ENCODE assay signal across 37 cellular contexts in the genomic region with DNA sequence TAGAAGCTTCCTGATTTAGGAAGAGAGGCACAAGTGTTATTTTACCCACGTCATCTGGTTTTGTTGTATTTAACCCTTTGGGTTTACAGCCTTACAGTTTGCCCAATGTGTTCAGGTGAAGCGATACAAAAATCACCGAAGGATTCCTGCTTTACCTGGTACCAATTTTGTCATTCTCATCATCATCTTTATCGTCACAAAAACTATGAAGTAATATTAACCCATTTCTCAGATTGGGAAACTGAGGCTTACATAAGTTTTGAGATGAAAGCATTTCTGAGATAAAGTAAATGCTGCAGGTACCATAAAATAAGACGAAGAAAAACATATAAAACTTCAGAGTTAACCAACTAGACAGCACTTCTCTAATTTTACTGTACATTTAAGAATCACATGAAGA.
"Had no signal": no experiment of that assay in that cellular context is flagged by ENCODE, and none has a peak within 500 bp of the region (broad histone marks: within the 10 kb centered on the region; RNA-seq: fewer than 3 reads in every experiment).

No MANE protein-coding gene starts in this region.

- ATAC-seq: activated CD8-positive, alpha-beta T cell treated with anti-CD3 and anti-CD28 coated beads for 36 hours; activated naive CD8-positive, alpha-beta T cell treated with anti-CD3 and anti-CD28 coated beads, Interleukin-2, amount 50 U/mL, for 24 hours had no signal

- H3K27me3 ChIP-seq: ascending aorta, colonic mucosa had no signal

- H3K36me3 ChIP-seq: ascending aorta, cardiac muscle cell, colonic mucosa had no signal

- H3K9me3 ChIP-seq: ascending aorta, colonic mucosa had no signal

- H3K4me3 ChIP-seq: ascending aorta, cardiac muscle cell, colonic mucosa had no signal

- H3K27ac Mint-ChIP-seq: activated B cell treated with CpG ODN at 0.5 μM for 24 hours; activated CD4-positive, alpha-beta memory T cell treated with anti-CD3 and anti-CD28 coated beads for 36 hours; activated CD8-positive, alpha-beta T cell treated with anti-CD3 and anti-CD28 coated beads for 36 hours; activated naive CD8-positive, alpha-beta T cell treated with anti-CD3 and anti-CD28 coated beads, Interleukin-2, amount 10 ng/mL, durations not matched to agents 7 days and 5 days; activated naive CD8-positive, alpha-beta T cell treated with anti-CD3 and anti-CD28 coated beads, Interleukin-2, amount 50 U/mL, for 24 hours; activated T-helper 1 cell treated with anti-CD3 and anti-CD28 coated beads, Interleukin-12 subunit alpha, Interleukin-12 subunit beta, Interleukin-2, Interleukin-4 antibody, amounts not matched to agents 30 ng/mL and 10 ng/mL and 1 ng/mL, durations not matched to agents 14 hours and 24 hours and 36 hours; activated T-helper 2 cell treated with anti-CD3 and anti-CD28 coated beads, Interferon-gamma antibody, Interleukin-2, Interleukin-4, amounts not matched to agents 10 μg/mL and 5 μg/mL and 100 μg/mL, durations not matched to agents 14 hours and 24 hours and 36 hours; brain; T-helper 1 cell treated with Interleukin-12 subunit alpha and Interleukin-12 subunit beta and Interleukin-4 antibody, amounts not matched to agents 30 μg/mL and 1 μg/mL, for 36 hours; T-helper 2 cell treated with Interferon-gamma antibody and Interleukin-4, amounts not matched to agents 5 μg/mL and 100 μg/mL, for 36 hours had no signal

- H3K27me3 Mint-ChIP-seq: activated CD4-positive, alpha-beta memory T cell treated with anti-CD3 and anti-CD28 coated beads for 36 hours; activated CD8-positive, alpha-beta T cell treated with anti-CD3 and anti-CD28 coated beads for 36 hours; activated naive CD8-positive, alpha-beta T cell treated with anti-CD3 and anti-CD28 coated beads, Interleukin-2, amount 10 ng/mL, durations not matched to agents 7 days and 5 days; activated naive CD8-positive, alpha-beta T cell treated with anti-CD3 and anti-CD28 coated beads, Interleukin-2, amount 50 U/mL, for 24 hours; brain; central memory CD8-positive, alpha-beta T cell had no signal

- H3K4me3 Mint-ChIP-seq: activated B cell treated with CpG ODN at 0.5 μM for 24 hours; activated CD4-positive, alpha-beta memory T cell treated with anti-CD3 and anti-CD28 coated beads for 36 hours; activated CD4-positive, alpha-beta T cell treated with anti-CD3 and anti-CD28 coated beads, Interleukin-2, amount 10 ng/mL, durations not matched to agents 24 days and 14 days; activated CD8-positive, alpha-beta T cell treated with anti-CD3 and anti-CD28 coated beads for 36 hours; activated naive CD8-positive, alpha-beta T cell treated with anti-CD3 and anti-CD28 coated beads, Interleukin-2, amount 10 ng/mL, durations not matched to agents 7 days and 5 days; activated naive CD8-positive, alpha-beta T cell treated with anti-CD3 and anti-CD28 coated beads, Interleukin-2, amount 50 U/mL, for 24 hours; activated T-helper 1 cell treated with anti-CD3 and anti-CD28 coated beads, Interleukin-12 subunit alpha, Interleukin-12 subunit beta, Interleukin-2, Interleukin-4 antibody, amounts not matched to agents 30 ng/mL and 10 ng/mL and 1 ng/mL, durations not matched to agents 14 hours and 24 hours and 36 hours; brain; central memory CD8-positive, alpha-beta T cell; T-helper 1 cell treated with Interleukin-12 subunit alpha and Interleukin-12 subunit beta and Interleukin-4 antibody, amounts not matched to agents 30 μg/mL and 1 μg/mL, for 36 hours; T-helper 2 cell treated with Interferon-gamma antibody and Interleukin-4, amounts not matched to agents 5 μg/mL and 100 μg/mL, for 36 hours had no signal

- DNase-seq: activated B cell treated with CpG ODN at 0.5 μM for 24 hours; activated CD4-positive, alpha-beta memory T cell treated with anti-CD3 and anti-CD28 coated beads for 36 hours; activated CD4-positive, alpha-beta T cell treated with anti-CD3 and anti-CD28 coated beads for 4 hours; activated CD4-positive, alpha-beta T cell treated with anti-CD3 and anti-CD28 coated beads, Interleukin-2, amount 10 ng/mL, durations not matched to agents 24 days and 14 days; activated CD4-positive, alpha-beta T cell treated with anti-CD3 and anti-CD28 coated beads, Interleukin-2, amount 50 U/mL, for 1 hour; activated CD4-positive, alpha-beta T cell treated with anti-CD3 and anti-CD28 coated beads, Interleukin-2, amount 50 U/mL, for 4 hours; activated CD4-positive, CD25-positive, alpha-beta regulatory T cell treated with anti-CD3 and anti-CD28 coated beads, Interleukin-2, amount 50 U/mL, for 72 hours; activated CD8-positive, alpha-beta memory T cell treated with anti-CD3 and anti-CD28 coated beads, Interleukin-2, amount 50 U/mL, for 4 hours; activated CD8-positive, alpha-beta T cell treated with anti-CD3 and anti-CD28 coated beads for 36 hours; activated effector memory CD4-positive, alpha-beta T cell treated with Interleukin-2 at 50 U/mL for 16 hours; activated gamma-delta T cell; activated naive CD4-positive, alpha-beta T cell treated with anti-CD3 and anti-CD28 coated beads, Interleukin-2, amount 50 U/mL, for 16 hours; activated naive CD4-positive, alpha-beta T cell treated with Interleukin-2 at 50 U/mL for 16 hours; activated naive CD8-positive, alpha-beta T cell treated with anti-CD3 and anti-CD28 coated beads, Interleukin-2, amount 10 ng/mL, durations not matched to agents 7 days and 5 days; activated naive CD8-positive, alpha-beta T cell treated with anti-CD3 and anti-CD28 coated beads, Interleukin-2, amount 50 U/mL, for 24 hours; activated T-cell treated with anti-CD3 and anti-CD28 coated beads for 4 hours; activated T-cell treated with anti-CD3 and anti-CD28 coated beads, Interleukin-2, amount 50 U/mL, for 1 hour; activated T-cell treated with anti-CD3 and anti-CD28 coated beads, Interleukin-2, amount 50 U/mL, for 48 hours; amygdala; anterior cingulate cortex; caudate nucleus; cerebellar nuclear complex; colonic mucosa; T-helper 1 cell; T-helper 2 cell; T-helper 9 cell had no signal

- H3K36me3 Mint-ChIP-seq: activated CD4-positive, alpha-beta memory T cell treated with anti-CD3 and anti-CD28 coated beads for 36 hours; activated naive CD8-positive, alpha-beta T cell treated with anti-CD3 and anti-CD28 coated beads, Interleukin-2, amount 10 ng/mL, durations not matched to agents 7 days and 5 days; brain had no signal

- H3K27ac ChIP-seq: ascending aorta, cardiac muscle cell, colonic mucosa, VCaP had no signal

- FAIRE-seq: bronchial epithelial cell, TTC549 had no signal

- H3K9me3 Mint-ChIP-seq: activated B cell treated with CpG ODN at 0.5 μM for 24 hours; activated CD4-positive, alpha-beta memory T cell treated with anti-CD3 and anti-CD28 coated beads for 36 hours; activated CD4-positive, alpha-beta T cell treated with anti-CD3 and anti-CD28 coated beads, Interleukin-2, amount 10 ng/mL, durations not matched to agents 24 days and 14 days; activated CD8-positive, alpha-beta T cell treated with anti-CD3 and anti-CD28 coated beads for 36 hours; activated naive CD8-positive, alpha-beta T cell treated with anti-CD3 and anti-CD28 coated beads, Interleukin-2, amount 10 ng/mL, durations not matched to agents 7 days and 5 days; activated naive CD8-positive, alpha-beta T cell treated with anti-CD3 and anti-CD28 coated beads, Interleukin-2, amount 50 U/mL, for 24 hours; activated T-helper 1 cell treated with anti-CD3 and anti-CD28 coated beads, Interleukin-12 subunit alpha, Interleukin-12 subunit beta, Interleukin-2, Interleukin-4 antibody, amounts not matched to agents 30 ng/mL and 10 ng/mL and 1 ng/mL, durations not matched to agents 14 hours and 24 hours and 36 hours; activated T-helper 2 cell treated with anti-CD3 and anti-CD28 coated beads, Interferon-gamma antibody, Interleukin-2, Interleukin-4, amounts not matched to agents 10 μg/mL and 5 μg/mL and 100 μg/mL, durations not matched to agents 14 hours and 24 hours and 36 hours; brain; central memory CD8-positive, alpha-beta T cell; T-helper 1 cell treated with Interleukin-12 subunit alpha and Interleukin-12 subunit beta and Interleukin-4 antibody, amounts not matched to agents 30 μg/mL and 1 μg/mL, for 36 hours; T-helper 2 cell treated with Interferon-gamma antibody and Interleukin-4, amounts not matched to agents 5 μg/mL and 100 μg/mL, for 36 hours had no signal

- H3K4me1 ChIP-seq: ascending aorta, colonic mucosa had no signal
